ENCODE assay signal across 10 cellular contexts in the genomic region with DNA sequence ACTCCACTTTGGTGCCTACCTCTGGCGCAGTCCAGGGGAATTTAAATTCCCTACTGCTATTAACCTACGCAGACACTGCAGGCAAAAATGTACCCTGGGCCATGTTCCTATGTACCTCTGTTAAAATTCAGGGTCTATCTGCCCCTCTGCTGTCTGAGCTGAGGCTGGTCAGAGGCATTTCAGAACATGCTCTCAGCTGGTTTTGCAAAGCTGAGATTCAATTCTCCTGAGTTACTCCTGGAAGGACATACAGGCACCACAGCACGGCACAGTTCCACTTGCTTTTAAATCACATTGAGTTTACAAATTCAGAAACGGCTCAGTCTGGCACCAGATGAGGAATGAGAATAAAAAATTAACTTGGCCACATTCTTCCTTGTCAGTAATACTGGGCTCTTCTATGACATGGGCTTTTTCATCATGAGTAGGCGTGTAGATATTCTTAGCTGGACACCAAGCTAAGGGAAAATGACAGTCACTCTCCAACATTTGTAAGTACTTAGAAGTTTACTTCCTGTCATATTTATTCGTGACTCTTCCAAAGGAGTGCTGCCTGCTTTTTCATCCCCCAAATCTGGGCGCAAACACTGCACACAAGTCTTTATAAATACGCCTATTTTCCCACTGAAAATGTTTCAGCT. TPM values are rescaled to one million over a fixed set of nuclear protein-coding genes. Genes with fewer than 3 reads are reported as not detected.
DNase-seq lines count a peak whose midpoint lies in the region; ATAC-seq, FAIRE-seq and TF ChIP-seq lines count a peak whose summit lies in the region.
"Had no signal": no experiment of that assay in that cellular context is flagged by ENCODE, and none has a peak within 500 bp of the region (broad histone marks: within the 10 kb centered on the region; RNA-seq: fewer than 3 reads in every experiment).

No MANE protein-coding gene starts in this region.

- H3K27ac ChIP-seq in astrocyte (ENCODE audit: low read depth, low read length), result peak overlapping the region; percentile 90
- no peak overlapping the region for H3K27ac ChIP-seq in hepatocyte

- H3K36me3 ChIP-seq in astrocyte (ENCODE audit: insufficient read depth, low read length) (peaks cover 8% of the 10 kb centered on the region), hepatocyte (replicated peaks; ENCODE audit: insufficient read depth, low read depth) (no peaks in the 10 kb centered on the region), skeletal muscle satellite cell (ENCODE audit: insufficient read depth, low read length) (peaks cover 4% of the 10 kb centered on the region)

- peaks cover 13% of the 10 kb centered on the region for H3K36me3 Mint-ChIP-seq in astrocyte (ENCODE audit: low read depth, unreplicated experiment)
- H3K36me3 Mint-ChIP-seq: activated naive CD4-positive, alpha-beta T cell treated with anti-CD3 and anti-CD28 coated beads, Interleukin-2, amount 50 U/mL, for 24 hours had no signal

- peaks cover 50% of the 10 kb centered on the region for H3K4me1 ChIP-seq in astrocyte (ENCODE audit: insufficient read depth, low read length)
- H3K4me1 ChIP-seq in hepatocyte (ENCODE audit: insufficient read depth), result peaks cover 36% of the 10 kb centered on the region
- H3K4me1 ChIP-seq in skeletal muscle satellite cell (ENCODE audit: control insufficient read depth, insufficient read depth, low read length), result peaks cover 61% of the 10 kb centered on the region

- FAIRE-seq in astrocyte (lab: Jason Lieb, UNC), result no peak
- FAIRE-seq: urothelium cell line had no signal

- H3K27me3 ChIP-seq in astrocyte (ENCODE audit: insufficient read depth, low read length), result no peaks in the 10 kb centered on the region
- H3K27me3 ChIP-seq in hepatocyte, result no peaks in the 10 kb centered on the region
- H3K27me3 ChIP-seq in skeletal muscle satellite cell (ENCODE audit: control insufficient read depth, insufficient read depth, low read length), result no peaks in the 10 kb centered on the region

- H3K27me3 Mint-ChIP-seq in astrocyte (ENCODE audit: low read depth, unreplicated experiment), result no peaks in the 10 kb centered on the region

- peak overlapping the region; percentile 91 for H3K4me2 ChIP-seq in astrocyte (ENCODE audit: low read length)
- peak overlapping the region; percentile 94 for H3K4me2 ChIP-seq in hepatocyte
- peak overlapping the region; percentile 89 for H3K4me2 ChIP-seq in skeletal muscle satellite cell (ENCODE audit: low read length)

- H3K4me1 Mint-ChIP-seq in astrocyte (ENCODE audit: low read depth, unreplicated experiment), result peaks cover 53% of the 10 kb centered on the region

- DNase-seq in EL, result peak; percentile 47
- peak; percentile 67 for DNase-seq in astrocyte (ENCODE audit: low read depth)
- DNase-seq in hepatocyte (ENCODE audit: low spot score), result no peak
- DNase-seq in mucosa of gallbladder (ENCODE audit: low spot score), result no peak
- DNase-seq in NCI-H345 treated with DMSO at 0.1 percent for 48 hours (lab: John Stamatoyannopoulos, UW; ENCODE audit: unreplicated experiment), result no peak
- DNase-seq in NCI-H2227 treated with DMSO at 0.1 percent for 48 hours (lab: John Stamatoyannopoulos, UW), result no peak

- H3K9ac ChIP-seq in astrocyte (ENCODE audit: low read length) (peak overlapping the region; percentile 93), skeletal muscle satellite cell (ENCODE audit: low read depth, low read length) (peak overlapping the region; percentile 95)

- ATAC-seq in GM18909 (IDR thresholded peaks at IDR 0.05; ENCODE audit: poor library complexity, unreplicated experiment), result no peak

- H3K9me3 Mint-ChIP-seq in astrocyte (ENCODE audit: unreplicated experiment), result no peaks in the 10 kb centered on the region
- H3K9me3 Mint-ChIP-seq: activated naive CD4-positive, alpha-beta T cell treated with anti-CD3 and anti-CD28 coated beads, Interleukin-2, amount 50 U/mL, for 24 hours had no signal

- peaks cover 70% of the 10 kb centered on the region for H3K79me2 ChIP-seq in astrocyte (ENCODE audit: insufficient read depth, low read length)
- peaks cover 68% of the 10 kb centered on the region for H3K79me2 ChIP-seq in hepatocyte

- peak overlapping the region; percentile 87 for H3K27ac Mint-ChIP-seq in astrocyte (ENCODE audit: unreplicated experiment)
- H3K27ac Mint-ChIP-seq: activated naive CD4-positive, alpha-beta T cell treated with anti-CD3 and anti-CD28 coated beads, Interleukin-2, amount 50 U/mL, for 24 hours had no signal

- H3K4me3 Mint-ChIP-seq in astrocyte (ENCODE audit: unreplicated experiment), result peak overlapping the region; percentile 97

- H4K20me1 ChIP-seq in astrocyte (ENCODE audit: insufficient read depth, low read length) (peaks cover 53% of the 10 kb centered on the region), hepatocyte (ENCODE audit: insufficient read depth, poor library complexity, severe bottlenecking) (no peaks in the 10 kb centered on the region)

- 78% methylated on average over 8 of the region's 8 CpGs for WGBS in hepatocyte (ENCODE audit: low lambda C conversion rate, missing lambda C conversion rate)

- H3K4me3 ChIP-seq in astrocyte (ENCODE audit: insufficient read depth, low read depth, low read length) (peak overlapping the region; percentile 92), hepatocyte (peak overlapping the region; percentile 98), skeletal muscle satellite cell (ENCODE audit: low read length) (peak overlapping the region; percentile 97)

- H3K9me3 ChIP-seq in astrocyte (ENCODE audit: insufficient read depth, low read depth, low read length) (no peaks in the 10 kb centered on the region), hepatocyte (ENCODE audit: low read depth) (no peaks in the 10 kb centered on the region), skeletal muscle satellite cell (replicated peaks; ENCODE audit: low read length) (no peaks in the 10 kb centered on the region)

- H2AFZ ChIP-seq in astrocyte (ENCODE audit: low read depth, low read length) (no peak overlapping the region), hepatocyte (no peak overlapping the region)

- no peaks in the 10 kb centered on the region for H3K9me2 ChIP-seq in hepatocyte (replicated peaks; ENCODE audit: insufficient read depth)

- no peak for TF ChIP-seq CTCF in astrocyte (IDR thresholded peaks at IDR 0.05; ENCODE audit: insufficient read depth, low read depth, low read length)
- TF ChIP-seq CTCF in hepatocyte (IDR thresholded peaks at IDR 0.05; ENCODE audit: poor library complexity), result no peak

RNA-seq across cellular contexts. Expression of a gene that starts 2.0 kb away (rescaled TPM):
- total RNA-seq in astrocyte, result 102 and 107 TPM in 2 replicates
- total RNA-seq in hepatocyte, result 54.1 and 56.9 TPM in 2 replicates
- 41.4 and 50.1 TPM in 2 replicates for polyA plus RNA-seq in hepatocyte
- 12.9 and 33.9 TPM in 2 replicates for total RNA-seq in skeletal muscle satellite cell (2012; rRNA removed)
- total RNA-seq in mucosa of gallbladder, result 152 TPM

Comparison
In these comparisons a context has a peak if more than half of its experiments do, and no peak if none do; other contexts are left out.
1. DNase-seq: peak in EL (single experiment) and astrocyte (single experiment); none in hepatocyte (single experiment), mucosa of gallbladder (single experiment), NCI-H345 treated with DMSO at 0.1 percent for 48 hours (single experiment) and NCI-H2227 treated with DMSO at 0.1 percent for 48 hours (single experiment).
2. Peak in every context shown above with its lines, with median percentiles within 50 percentile points of each other: H3K4me2 ChIP-seq and H3K4me3 ChIP-seq.